Comparison of ENCODE assay signal across 8 cellular contexts in the genomic region with DNA sequence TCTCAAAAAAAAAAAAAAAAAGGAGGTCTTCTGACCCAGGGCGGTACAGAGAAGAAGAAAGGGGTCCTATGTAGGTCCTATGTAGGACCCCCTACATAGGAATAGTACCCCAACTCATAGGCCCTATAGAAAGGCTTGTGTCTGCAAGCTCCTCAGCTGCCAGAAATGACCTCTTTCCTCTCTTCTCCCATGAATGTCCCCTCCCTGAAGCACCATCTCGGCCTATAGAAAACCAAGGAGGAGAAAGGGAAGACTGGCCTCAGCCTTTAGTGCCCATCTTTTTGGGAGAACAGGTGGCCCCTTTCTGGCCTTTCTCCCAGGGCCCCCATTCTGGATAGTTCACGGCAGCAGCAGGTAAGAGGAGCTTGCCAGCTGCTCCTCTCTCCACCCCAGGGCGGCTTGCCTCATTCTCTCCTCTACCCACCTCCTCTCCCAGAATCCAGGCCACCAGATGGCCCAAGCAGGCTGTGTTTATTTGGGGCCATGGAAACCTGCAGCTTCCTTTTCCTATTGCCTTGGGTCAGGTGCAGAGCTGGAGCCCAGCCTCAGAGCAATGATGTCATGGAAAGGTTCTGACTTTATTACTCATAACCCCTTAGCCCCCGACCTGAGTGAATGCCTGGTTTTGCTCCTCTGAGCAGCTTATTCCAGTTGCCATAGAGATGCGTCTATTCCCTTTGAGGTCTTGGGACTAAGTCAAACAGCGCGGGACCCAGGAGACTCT. TPM values are rescaled to one million over a fixed set of nuclear protein-coding genes. Genes with fewer than 3 reads are reported as not detected.
DNase-seq lines count a peak whose midpoint lies in the region; ATAC-seq and TF ChIP-seq lines count a peak whose summit lies in the region.

No MANE protein-coding gene starts in this region.

- H3K9me3 Mint-ChIP-seq in natural killer cell = no peaks in the 10 kb centered on the region

- peak; percentile 50 to 54 for DNase-seq in NCI-H526 (lab: John Stamatoyannopoulos, UW)
- no peak for DNase-seq in NCI-H526 treated with DMSO at 0.1 percent for 48 hours (lab: John Stamatoyannopoulos, UW)
- DNase-seq in NT2/D1 (ENCODE audit: low read depth, low spot score) = no peak
- peak; percentile 92 to 99 for DNase-seq in dermis microvascular lymphatic vessel endothelial cell (ENCODE audit: low read depth in 2 of 2)
- no peak for DNase-seq in natural killer cell
- no peak for DNase-seq in COLO829 (ENCODE audit: low spot score)
- no peak for DNase-seq in HPDE6-E6E7 (ENCODE audit: extremely low spot score)

- H3K9ac ChIP-seq in NT2/D1 (ENCODE audit: insufficient read length, low read depth) = peak overlapping the region; percentile 11

- peaks cover 17 to 28% of the 10 kb centered on the region in 2 donors for H3K4me1 Mint-ChIP-seq in natural killer cell

- peak overlapping the region; percentile 59 for H3K4me3 Mint-ChIP-seq in natural killer cell

- H3K27me3 ChIP-seq in NT2/D1 (ENCODE audit: insufficient read depth, insufficient read length) = no peaks in the 10 kb centered on the region

- no peaks in the 10 kb centered on the region for H3K4me1 ChIP-seq in NT2/D1 (ENCODE audit: insufficient read depth, insufficient read length)

- intact Hi-C loops in natural killer cell (cut with micrococcal nuclease) = no loop called here

- peaks cover 16% of the 10 kb centered on the region for H3K36me3 ChIP-seq in NT2/D1 (ENCODE audit: insufficient read depth, insufficient read length, low read length)

- no peaks in the 10 kb centered on the region for H3K27me3 Mint-ChIP-seq in natural killer cell (ENCODE audit: low read depth in 2 of 2)

- no peak overlapping the region for H3K4me3 ChIP-seq in NT2/D1 (ENCODE audit: insufficient read length, low read depth)

- H3K9me3 ChIP-seq in NT2/D1 (ENCODE audit: insufficient read depth, low read length) = no peaks in the 10 kb centered on the region

- no peak for TF ChIP-seq CTCF in natural killer cell (IDR thresholded peaks at IDR 0.05)

- H3K27ac Mint-ChIP-seq in natural killer cell = no peak overlapping the region

- H3K36me3 Mint-ChIP-seq in natural killer cell = no peaks in the 10 kb centered on the region

- ATAC-seq in natural killer cell (no peak), GM21786 (IDR thresholded peaks at IDR 0.05; ENCODE audit: unreplicated experiment) (no peak)

RNA-seq across cellular contexts. Expression of gene MRPL58, which starts 1.6 kb away (rescaled TPM):
- total RNA-seq in dermis microvascular lymphatic vessel endothelial cell (16.2 and 28.0 TPM in 2 replicates), natural killer cell (10 to 100 TPM in 2 of 3 donors, 1 to 10 TPM in 1; 9.0 to 15.7 (median 12.9) TPM)

RNA-seq across cellular contexts. Expression of gene CDR2L, which starts 23.4 kb away (rescaled TPM):
- total RNA-seq in dermis microvascular lymphatic vessel endothelial cell = 7.2 and 10.2 TPM in 2 replicates
- total RNA-seq in natural killer cell = under 1 TPM in 2 of 3 donors, not detected in 1; 0.14 to 0.23 TPM

RNA-seq across cellular contexts. Expression of gene ATP5PD, which starts 35.9 kb away (rescaled TPM):
- 138 and 188 TPM in 2 replicates for total RNA-seq in dermis microvascular lymphatic vessel endothelial cell
- total RNA-seq in natural killer cell = 10 to 100 TPM; 74.7 to 96.3 (median 75.2) TPM

RNA-seq across cellular contexts. Expression of gene KCTD2, which starts 36.2 kb away (rescaled TPM):
- total RNA-seq in dermis microvascular lymphatic vessel endothelial cell (9.1 and 14.9 TPM in 2 replicates), natural killer cell (10 to 100 TPM; 17.4 to 27.0 (median 24.7) TPM)

RNA-seq across cellular contexts. Expression of gene HID1, which starts 38.3 kb away (rescaled TPM):
- total RNA-seq in dermis microvascular lymphatic vessel endothelial cell (31.6 and 48.5 TPM in 2 replicates), natural killer cell (1 to 10 TPM in 2 of 3 donors, under 1 TPM in 1; 0.66 to 9.5 (median 2.8) TPM)

Comparison
In these comparisons a context has a peak if more than half of its experiments do, and no peak if none do; other contexts are left out.
1. DNase-seq: peak in NCI-H526 (2 of 2) and dermis microvascular lymphatic vessel endothelial cell (2 of 2); none in NCI-H526 treated with DMSO at 0.1 percent for 48 hours (single experiment), NT2/D1 (single experiment), natural killer cell (single experiment), COLO829 (single experiment) and HPDE6-E6E7 (single experiment).